ENCODE assay signal across 11 cellular contexts in the genomic region with DNA sequence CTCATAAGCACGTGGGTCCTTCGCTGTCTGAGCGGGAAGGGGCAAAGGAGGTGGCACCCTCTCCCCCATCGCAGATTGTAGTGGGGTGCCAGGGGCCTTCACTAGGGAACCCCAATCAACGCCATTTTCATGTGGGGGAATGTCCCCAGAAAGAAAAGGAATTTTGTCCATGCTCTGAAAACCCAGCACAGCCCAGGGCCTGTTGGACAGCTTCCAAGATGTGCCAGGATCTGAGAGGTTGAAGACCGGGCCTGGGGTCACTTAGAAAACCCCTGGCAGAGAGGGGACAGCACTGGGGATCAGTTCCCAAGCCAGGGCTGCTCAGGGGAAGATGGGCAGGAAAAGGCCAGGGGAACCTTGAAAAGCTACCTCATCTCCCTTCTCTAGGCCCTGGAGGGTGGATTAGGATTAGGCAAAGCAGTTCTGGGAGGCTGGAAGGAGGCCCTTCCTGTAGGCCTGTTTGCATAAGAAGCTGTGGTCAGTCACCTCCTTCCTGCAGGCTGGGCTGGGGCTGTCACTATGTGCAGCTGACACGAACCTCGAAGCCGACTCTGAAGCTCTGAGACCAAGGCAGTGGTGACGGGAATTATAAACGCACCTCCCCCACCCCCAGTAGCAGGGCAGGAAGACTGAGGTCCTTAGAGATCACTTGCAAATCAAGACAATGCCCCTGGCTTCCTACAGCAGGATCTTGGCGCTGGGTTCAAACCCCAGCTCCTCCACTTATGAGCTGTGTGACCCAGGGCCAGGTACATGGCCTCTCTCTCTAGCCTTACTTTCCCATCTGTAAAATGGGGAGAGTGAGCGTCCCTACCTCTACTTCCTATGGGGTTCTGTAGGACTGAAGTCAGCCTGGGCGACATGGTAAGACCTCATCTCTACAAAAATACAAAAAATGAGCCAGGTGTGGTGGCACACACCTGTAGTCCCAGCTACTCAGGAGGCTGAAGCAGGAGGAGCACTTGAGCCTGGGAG. TPM values are rescaled to one million over a fixed set of nuclear protein-coding genes. Genes with fewer than 3 reads are reported as not detected.
DNase-seq lines count a peak whose midpoint lies in the region; ATAC-seq and TF ChIP-seq lines count a peak whose summit lies in the region.
"Had no signal": no experiment of that assay in that cellular context is flagged by ENCODE, and none has a peak within 500 bp of the region (broad histone marks: within the 10 kb centered on the region; RNA-seq: fewer than 3 reads in every experiment).

No MANE protein-coding gene starts in this region.

- H3K36me3 ChIP-seq in BLaER1 (peaks cover 17% of the 10 kb centered on the region; the same call in 1 of the 2 replicates), WERI-Rb-1 (no peaks in the 10 kb centered on the region; the same call in 1 of the 2 replicates), left lung (no peaks in the 10 kb centered on the region)

- ATAC-seq in left lung (peak; percentile 47), HG03442 (IDR thresholded peaks at IDR 0.05; ENCODE audit: unreplicated experiment) (no peak), HG02642 (IDR thresholded peaks at IDR 0.05; ENCODE audit: poor library complexity, unreplicated experiment) (no peak)

- H3K9ac ChIP-seq in BLaER1: peak overlapping the region; percentile 59; the same call in 1 of the 2 replicates

- H3K4me1 ChIP-seq in BLaER1 (peaks cover 100% of the 10 kb centered on the region), left lung (peaks cover 0 to 47% of the 10 kb centered on the region in 2 donors)

- DNase-seq in KBM-7 (peak; percentile 93), WERI-Rb-1 (peak; percentile 73), left lung (peak; percentile 51 to 82), NCI-H524 treated with DMSO at 0.1 percent for 48 hours (lab: John Stamatoyannopoulos, UW) (no peak), iPS-NIHi11 (ENCODE audit: low spot score) (no peak)
- DNase-seq: DMS79 treated with DMSO at 0.1 percent for 48 hours, HCEC 1CT had no signal

- no peaks in the 10 kb centered on the region for H4K20me1 ChIP-seq in BLaER1

- TF ChIP-seq CTCF in WERI-Rb-1 (IDR thresholded peaks at IDR 0.05; ENCODE audit: low read depth, low read length): no peak
- no peak for TF ChIP-seq CTCF in left lung (IDR thresholded peaks at IDR 0.05)

- H3K27ac ChIP-seq in BLaER1 (peak overlapping the region; percentile 98), WERI-Rb-1 (peak overlapping the region; percentile 42), left lung (peak overlapping the region in 1 of 2 donors; percentile 82)

- H3K9me3 ChIP-seq in BLaER1 (no peaks in the 10 kb centered on the region), WERI-Rb-1 (ENCODE audit: severe bottlenecking) (no peaks in the 10 kb centered on the region), left lung (no peaks in the 10 kb centered on the region)

- intact Hi-C loops in left lung (cut with DNase I): no loop called here

- in situ Hi-C loops in KBM-7 (cut with MboI; ENCODE audit: low pct_unique_long_range_greater_than_20kb, low sequenced_read_pairs): no loop called here

- H3K4me3 ChIP-seq in BLaER1: no peak overlapping the region
- H3K4me3 ChIP-seq in WERI-Rb-1 (ENCODE audit: low read depth, low read length): no peak overlapping the region
- no peak overlapping the region for H3K4me3 ChIP-seq in left lung

- H3K27me3 ChIP-seq in BLaER1: no peaks in the 10 kb centered on the region
- no peaks in the 10 kb centered on the region for H3K27me3 ChIP-seq in WERI-Rb-1 (ENCODE audit: insufficient read depth, low read depth, severe bottlenecking)
- no peaks in the 10 kb centered on the region for H3K27me3 ChIP-seq in left lung

- peak overlapping the region; percentile 98 for H3K4me2 ChIP-seq in BLaER1

RNA-seq across cellular contexts. Expression of a gene that starts 29.0 kb away (rescaled TPM):
- total RNA-seq in left lung: 10 to 100 TPM in 1 of 2 donors, 1 to 10 TPM in 1; 8.3 to 10.1 TPM
- total RNA-seq: LHCN-M2 had no signal

Comparison
In these comparisons a context has a peak if more than half of its experiments do, and no peak if none do; other contexts are left out.
1. DNase-seq: peak in KBM-7 (single experiment), WERI-Rb-1 (single experiment) and left lung (2 of 2); none in NCI-H524 treated with DMSO at 0.1 percent for 48 hours (single experiment) and iPS-NIHi11 (single experiment).